In genomic region chr7:20236790-20237189, GRCh38 we compare ENCODE assay signal across 1 cellular context.
TF ChIP-seq lines count a peak whose summit lies in the region.

No MANE protein-coding gene starts in this region.

TF ChIP-seq in HepG2, 621 proteins besides CTCF, POLR2A, EP300 and RAD21:
- TF ChIP-seq ZNF318 (CRISPR knock-in tag; IDR thresholded peaks at IDR 0.05) (no peak), SNAPC4 (CRISPR knock-in tag; IDR thresholded peaks at IDR 0.05) (no peak), PATZ1 (CRISPR knock-in tag; IDR thresholded peaks at IDR 0.05) (no peak), PRDM10 (CRISPR knock-in tag; IDR thresholded peaks at IDR 0.05; ENCODE audit: low read depth) (no peak), ZNF326 (CRISPR knock-in tag; IDR thresholded peaks at IDR 0.05; ENCODE audit: borderline replicate concordance) (no peak), ATM (IDR thresholded peaks at IDR 0.05; ENCODE audit: borderline replicate concordance) (no peak), MED8 (CRISPR knock-in tag; IDR thresholded peaks at IDR 0.05; ENCODE audit: insufficient replicate concordance) (no peak)
